Comparison of ENCODE assay signal across 1 cellular context in genomic region chr16:48609453-48610023, GRCh38.
A peak's percentile ranks its signal among the peaks of the same experiment; 100 is the strongest.
TF ChIP-seq lines count a peak whose summit lies in the region.

No MANE protein-coding gene starts in this region.

TF ChIP-seq in HEK293, 187 proteins besides CTCF, POLR2A, EP300 and RAD21 (continued from another document):
- TF ChIP-seq ZNF692 (tag by site-specific recombination; IDR thresholded peaks at IDR 0.05) (peak; percentile 50), SP7 (tag by site-specific recombination; IDR thresholded peaks at IDR 0.05) (0 out of 2 replicates have a peak, but pooled peaks have one; percentile 15), ZBTB26 (tag by site-specific recombination; optimal IDR thresholded peaks at IDR 0.05) (peak; percentile 77), ZNF561 (tag by site-specific recombination; IDR thresholded peaks at IDR 0.05; ENCODE audit: borderline replicate concordance) (peak; percentile 95; the same call in 1 of the 2 replicates), ZNF433 (tag by site-specific recombination; IDR thresholded peaks at IDR 0.05; ENCODE audit: low read depth) (no peak), ZBTB17 (tag by site-specific recombination; IDR thresholded peaks at IDR 0.05) (peak; percentile 22; the same call in 1 of the 2 replicates), ZBTB20 (tag by site-specific recombination; IDR thresholded peaks at IDR 0.05) (peak; percentile 79), ZFHX2 (tag by site-specific recombination; conservative IDR thresholded peaks at IDR 0.05) (peak; percentile 49; the same call in 1 of the 2 replicates), KLF8 (tag by site-specific recombination; IDR thresholded peaks at IDR 0.05) (no peak), KLF9 (tag by site-specific recombination; IDR thresholded peaks at IDR 0.05; ENCODE audit: low read depth) (peak; percentile 32; the same call in 1 of the 2 replicates), KLF16 (tag by site-specific recombination; IDR thresholded peaks at IDR 0.05) (0 out of 2 replicates have a peak, but pooled peaks have one; percentile 16), SCRT2 (tag by site-specific recombination; IDR thresholded peaks at IDR 0.05) (peak; percentile 91), ZSCAN30 (tag by site-specific recombination; IDR thresholded peaks at IDR 0.05) (no peak), RBAK (tag by site-specific recombination; IDR thresholded peaks at IDR 0.05) (no peak), ZNF302 (tag by site-specific recombination; IDR thresholded peaks at IDR 0.05; ENCODE audit: low read depth) (no peak), ZNF341 (tag by site-specific recombination; IDR thresholded peaks at IDR 0.05; ENCODE audit: low read depth) (0 out of 2 replicates have a peak, but pooled peaks have one; percentile 18), ZNF335 (tag by site-specific recombination; conservative IDR thresholded peaks at IDR 0.05) (peak; percentile 89)
- TF ChIP-seq, protein P1, sequence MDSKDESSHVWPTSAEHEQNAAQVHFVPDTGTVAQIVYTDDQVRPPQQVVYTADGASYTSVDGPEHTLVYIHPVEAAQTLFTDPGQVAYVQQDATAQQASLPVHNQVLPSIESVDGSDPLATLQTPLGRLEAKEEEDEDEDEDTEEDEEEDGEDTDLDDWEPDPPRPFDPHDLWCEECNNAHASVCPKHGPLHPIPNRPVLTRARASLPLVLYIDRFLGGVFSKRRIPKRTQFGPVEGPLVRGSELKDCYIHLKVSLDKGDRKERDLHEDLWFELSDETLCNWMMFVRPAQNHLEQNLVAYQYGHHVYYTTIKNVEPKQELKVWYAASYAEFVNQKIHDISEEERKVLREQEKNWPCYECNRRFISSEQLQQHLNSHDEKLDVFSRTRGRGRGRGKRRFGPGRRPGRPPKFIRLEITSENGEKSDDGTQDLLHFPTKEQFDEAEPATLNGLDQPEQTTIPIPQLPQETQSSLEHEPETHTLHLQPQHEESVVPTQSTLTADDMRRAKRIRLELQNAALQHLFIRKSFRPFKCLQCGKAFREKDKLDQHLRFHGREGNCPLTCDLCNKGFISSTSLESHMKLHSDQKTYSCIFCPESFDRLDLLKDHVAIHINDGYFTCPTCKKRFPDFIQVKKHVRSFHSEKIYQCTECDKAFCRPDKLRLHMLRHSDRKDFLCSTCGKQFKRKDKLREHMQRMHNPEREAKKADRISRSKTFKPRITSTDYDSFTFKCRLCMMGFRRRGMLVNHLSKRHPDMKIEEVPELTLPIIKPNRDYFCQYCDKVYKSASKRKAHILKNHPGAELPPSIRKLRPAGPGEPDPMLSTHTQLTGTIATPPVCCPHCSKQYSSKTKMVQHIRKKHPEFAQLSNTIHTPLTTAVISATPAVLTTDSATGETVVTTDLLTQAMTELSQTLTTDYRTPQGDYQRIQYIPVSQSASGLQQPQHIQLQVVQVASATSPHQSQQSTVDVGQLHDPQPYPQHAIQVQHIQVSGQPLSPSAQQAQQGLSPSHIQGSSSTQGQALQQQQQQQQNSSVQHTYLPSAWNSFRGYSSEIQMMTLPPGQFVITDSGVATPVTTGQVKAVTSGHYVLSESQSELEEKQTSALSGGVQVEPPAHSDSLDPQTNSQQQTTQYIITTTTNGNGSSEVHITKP (tag by site-specific recombination; IDR thresholded peaks at IDR 0.05), result peak; percentile 80
- TF ChIP-seq, protein P2, sequence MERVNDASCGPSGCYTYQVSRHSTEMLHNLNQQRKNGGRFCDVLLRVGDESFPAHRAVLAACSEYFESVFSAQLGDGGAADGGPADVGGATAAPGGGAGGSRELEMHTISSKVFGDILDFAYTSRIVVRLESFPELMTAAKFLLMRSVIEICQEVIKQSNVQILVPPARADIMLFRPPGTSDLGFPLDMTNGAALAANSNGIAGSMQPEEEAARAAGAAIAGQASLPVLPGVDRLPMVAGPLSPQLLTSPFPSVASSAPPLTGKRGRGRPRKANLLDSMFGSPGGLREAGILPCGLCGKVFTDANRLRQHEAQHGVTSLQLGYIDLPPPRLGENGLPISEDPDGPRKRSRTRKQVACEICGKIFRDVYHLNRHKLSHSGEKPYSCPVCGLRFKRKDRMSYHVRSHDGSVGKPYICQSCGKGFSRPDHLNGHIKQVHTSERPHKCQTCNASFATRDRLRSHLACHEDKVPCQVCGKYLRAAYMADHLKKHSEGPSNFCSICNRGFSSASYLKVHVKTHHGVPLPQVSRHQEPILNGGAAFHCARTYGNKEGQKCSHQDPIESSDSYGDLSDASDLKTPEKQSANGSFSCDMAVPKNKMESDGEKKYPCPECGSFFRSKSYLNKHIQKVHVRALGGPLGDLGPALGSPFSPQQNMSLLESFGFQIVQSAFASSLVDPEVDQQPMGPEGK (tag by site-specific recombination; IDR thresholded peaks at IDR 0.05), result peak; percentile 42; the same call in 1 of the 2 replicates
- TF ChIP-seq, protein P3, sequence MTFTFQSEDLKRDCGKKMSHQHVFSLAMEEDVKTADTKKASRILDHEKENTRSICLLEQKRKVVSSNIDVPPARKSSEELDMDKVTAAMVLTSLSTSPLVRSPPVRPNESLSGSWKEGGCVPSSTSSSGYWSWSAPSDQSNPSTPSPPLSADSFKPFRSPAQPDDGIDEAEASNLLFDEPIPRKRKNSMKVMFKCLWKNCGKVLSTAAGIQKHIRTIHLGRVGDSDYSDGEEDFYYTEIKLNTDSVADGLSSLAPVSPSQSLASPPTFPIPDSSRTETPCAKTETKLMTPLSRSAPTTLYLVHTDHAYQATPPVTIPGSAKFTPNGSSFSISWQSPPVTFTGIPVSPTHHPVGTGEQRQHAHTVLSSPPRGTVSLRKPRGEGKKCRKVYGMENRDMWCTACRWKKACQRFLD (tag by site-specific recombination; IDR thresholded peaks at IDR 0.05), result no peak
